ENCODE assay signal across 8 cellular contexts in the genomic region with DNA sequence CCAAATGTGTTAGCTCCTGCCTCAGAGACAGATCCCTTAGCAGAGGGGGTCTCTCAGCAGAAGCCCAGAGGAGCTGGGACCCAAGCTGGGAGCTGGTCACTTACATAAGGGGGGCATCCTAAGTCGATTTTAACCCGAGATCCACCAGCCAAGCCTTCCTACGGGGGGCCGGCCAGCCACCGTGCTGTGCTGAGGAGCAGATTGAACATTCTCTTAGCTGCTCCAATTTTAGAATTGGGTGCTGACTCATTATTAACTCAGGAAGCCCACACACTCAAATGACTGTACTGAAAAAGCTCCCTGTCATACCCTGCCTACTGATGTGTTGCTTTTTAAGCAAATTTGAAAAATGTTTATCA.
DNase-seq lines count a peak whose midpoint lies in the region; ATAC-seq and TF ChIP-seq lines count a peak whose summit lies in the region.
"Not testable (repeated sequence)": the region's sequence is repeated elsewhere in the genome, so short reads cannot be mapped to it uniquely, and the experiment has no call there.

No MANE protein-coding gene starts in this region.

- H4K8ac ChIP-seq in mesenchymal stem cell (ENCODE audit: low read length) = peak overlapping the region; percentile 37

- H3K9me3 ChIP-seq in OCI-LY1 (ENCODE audit: low read length); mesenchymal stem cell (ENCODE audit: control insufficient read depth, low read length); subcutaneous abdominal adipose tissue (ENCODE audit: control insufficient read depth in 5 of 5, low read length in 5 of 5): not testable (repeated sequence)

- H4K20me1 ChIP-seq in OCI-LY1 (ENCODE audit: insufficient read depth, low read length) = not testable (repeated sequence)

- peaks cover 26% of the 10 kb centered on the region for H3K4me1 Mint-ChIP-seq in activated T-helper 1 cell treated with anti-CD3 and anti-CD28 coated beads, Interleukin-12 subunit alpha, Interleukin-12 subunit beta, Interleukin-2, Interleukin-4 antibody, amounts not matched to agents 30 ng/mL and 10 ng/mL and 1 ng/mL, durations not matched to agents 14 hours and 24 hours and 36 hours (ENCODE audit: low read depth)

- H3K36me3 ChIP-seq in OCI-LY1 (ENCODE audit: insufficient read depth, low read length); mesenchymal stem cell (ENCODE audit: control insufficient read depth in 1 of 2, insufficient read depth in 2 of 2, low read depth in 1 of 2, low read length in 2 of 2); subcutaneous abdominal adipose tissue (ENCODE audit: control insufficient read depth in 5 of 5, insufficient read depth in 5 of 5, low read length in 5 of 5): not testable (repeated sequence)

- peaks cover 14% of the 10 kb centered on the region for H3K36me3 Mint-ChIP-seq in activated T-helper 1 cell treated with anti-CD3 and anti-CD28 coated beads, Interleukin-12 subunit alpha, Interleukin-12 subunit beta, Interleukin-2, Interleukin-4 antibody, amounts not matched to agents 30 ng/mL and 10 ng/mL and 1 ng/mL, durations not matched to agents 14 hours and 24 hours and 36 hours (ENCODE audit: low read depth)

- H3F3A ChIP-seq in OCI-LY1 (ENCODE audit: insufficient read depth, low read length) = not testable (repeated sequence)

- not testable (repeated sequence) for H3K27me3 ChIP-seq in OCI-LY1 (ENCODE audit: insufficient read depth, low read length); mesenchymal stem cell (ENCODE audit: control insufficient read depth in 1 of 2, insufficient read depth in 1 of 2, low read length in 2 of 2); subcutaneous abdominal adipose tissue (ENCODE audit: control insufficient read depth in 5 of 5, insufficient read depth in 4 of 5, low read length in 5 of 5)

- not testable (repeated sequence) for H2AFZ ChIP-seq in OCI-LY1 (ENCODE audit: low read length); mesenchymal stem cell (ENCODE audit: low read depth, low read length)

- H3K79me2 ChIP-seq in OCI-LY1 (ENCODE audit: insufficient read depth, low read length) = not testable (repeated sequence)

- H3K4me3 ChIP-seq in OCI-LY1 (ENCODE audit: low read depth, low read length, poor library complexity, severe bottlenecking) (peak overlapping the region; percentile 50), epithelial cell of esophagus (ENCODE audit: low read length) (peak overlapping the region; percentile 28), mesenchymal stem cell (ENCODE audit: insufficient read depth in 1 of 2, low read depth in 1 of 2, low read length in 2 of 2) (peak overlapping the region; percentile 52 to 77), subcutaneous abdominal adipose tissue (ENCODE audit: low read depth in 1 of 5, low read length in 5 of 5) (peak overlapping the region in 4 of 5 donors; percentile 31 to 70 (median 56))

- H3K9me3 Mint-ChIP-seq in activated T-helper 1 cell treated with anti-CD3 and anti-CD28 coated beads, Interleukin-12 subunit alpha, Interleukin-12 subunit beta, Interleukin-2, Interleukin-4 antibody, amounts not matched to agents 30 ng/mL and 10 ng/mL and 1 ng/mL, durations not matched to agents 14 hours and 24 hours and 36 hours = not testable (repeated sequence)

- peak overlapping the region in 1 of 2 experiments; percentile 55 for H3K14ac ChIP-seq in mesenchymal stem cell (ENCODE audit: low read length in 2 of 2)

- WGBS in mesenchymal stem cell = no CpG with 5 or more reads among the region's 5 CpGs

- not testable (repeated sequence) for H2BK5ac ChIP-seq in mesenchymal stem cell (ENCODE audit: low read depth, low read length, poor library complexity, severe bottlenecking)

- H2BK12ac ChIP-seq in mesenchymal stem cell (ENCODE audit: low read length in 2 of 2) = peak overlapping the region in 1 of 2 experiments; percentile 31

- not testable (repeated sequence) for H2AK5ac ChIP-seq in mesenchymal stem cell (ENCODE audit: low read length, severe bottlenecking)

- not testable (repeated sequence) for H3K9me2 ChIP-seq in OCI-LY1 (ENCODE audit: low read depth, low read length)

- H3K9ac ChIP-seq in OCI-LY1 (ENCODE audit: low read length) (peak overlapping the region; percentile 58), mesenchymal stem cell (ENCODE audit: low read length) (peak overlapping the region; percentile 89)
- H3K9ac ChIP-seq in subcutaneous abdominal adipose tissue (ENCODE audit: low read length in 5 of 5) = not testable (repeated sequence)

- intact Hi-C loops in activated T-helper 1 cell treated with anti-CD3 and anti-CD28 coated beads, Interleukin-12 subunit alpha, Interleukin-12 subunit beta, Interleukin-2, Interleukin-4 antibody, amounts not matched to agents 30 ng/mL and 10 ng/mL and 1 ng/mL, durations not matched to agents 14 hours and 24 hours and 36 hours (cut with micrococcal nuclease) = not testable (repeated sequence)

- H3K27ac Mint-ChIP-seq in activated T-helper 1 cell treated with anti-CD3 and anti-CD28 coated beads, Interleukin-12 subunit alpha, Interleukin-12 subunit beta, Interleukin-2, Interleukin-4 antibody, amounts not matched to agents 30 ng/mL and 10 ng/mL and 1 ng/mL, durations not matched to agents 14 hours and 24 hours and 36 hours = peak overlapping the region; percentile 87

- peak overlapping the region; percentile 67 to 87 for H3K4ac ChIP-seq in mesenchymal stem cell (ENCODE audit: low read depth in 1 of 2, low read length in 2 of 2)

- DNase-seq in Daoy (ENCODE audit: low read depth) (peak; percentile 17), mesenchymal stem cell (peak; percentile 36)
- not testable (repeated sequence) for DNase-seq in activated T-helper 1 cell treated with anti-CD3 and anti-CD28 coated beads, Interleukin-12 subunit alpha, Interleukin-12 subunit beta, Interleukin-2, Interleukin-4 antibody, amounts not matched to agents 30 ng/mL and 10 ng/mL and 1 ng/mL, durations not matched to agents 14 hours and 24 hours and 36 hours (ENCODE audit: low spot score); epithelial cell of esophagus (ENCODE audit: low read depth)

- H3K23ac ChIP-seq in mesenchymal stem cell (ENCODE audit: low read length in 2 of 2) = not testable (repeated sequence)

- ATAC-seq in GM21423 (IDR thresholded peaks at IDR 0.05; ENCODE audit: unreplicated experiment) = peak; percentile 70
- peak; percentile 63 for ATAC-seq in HG03097 (IDR thresholded peaks at IDR 0.05; ENCODE audit: low FRiP score, unreplicated experiment)

- not testable (repeated sequence) for H2BK120ac ChIP-seq in mesenchymal stem cell (ENCODE audit: low read depth, low read length)

- H3K79me1 ChIP-seq in mesenchymal stem cell (replicated peaks; ENCODE audit: low read length, poor library complexity, severe bottlenecking) = not testable (repeated sequence)

- H3K4me3 Mint-ChIP-seq in activated T-helper 1 cell treated with anti-CD3 and anti-CD28 coated beads, Interleukin-12 subunit alpha, Interleukin-12 subunit beta, Interleukin-2, Interleukin-4 antibody, amounts not matched to agents 30 ng/mL and 10 ng/mL and 1 ng/mL, durations not matched to agents 14 hours and 24 hours and 36 hours = peak overlapping the region; percentile 90

- H3K27ac ChIP-seq in OCI-LY1 (ENCODE audit: low read depth, low read length, poor library complexity, severe bottlenecking) (peak overlapping the region; percentile 75), mesenchymal stem cell (ENCODE audit: low read length, poor library complexity, severe bottlenecking) (peak overlapping the region; percentile 76), subcutaneous abdominal adipose tissue (ENCODE audit: low read depth, low read length) (peak overlapping the region; percentile 57)

- peak overlapping the region; percentile 61 for H4K91ac ChIP-seq in mesenchymal stem cell (ENCODE audit: low read length)

- H3K18ac ChIP-seq in mesenchymal stem cell (ENCODE audit: low read depth in 1 of 2, low read length in 2 of 2) = peak overlapping the region; percentile 48 to 86

- H2BK15ac ChIP-seq in mesenchymal stem cell (ENCODE audit: low read depth, poor library complexity, severe bottlenecking) = not testable (repeated sequence)

- not testable (repeated sequence) for H3K27me3 Mint-ChIP-seq in activated T-helper 1 cell treated with anti-CD3 and anti-CD28 coated beads, Interleukin-12 subunit alpha, Interleukin-12 subunit beta, Interleukin-2, Interleukin-4 antibody, amounts not matched to agents 30 ng/mL and 10 ng/mL and 1 ng/mL, durations not matched to agents 14 hours and 24 hours and 36 hours (ENCODE audit: insufficient read depth)

- H3K4me1 ChIP-seq in OCI-LY1 (ENCODE audit: insufficient read depth, low read length, severe bottlenecking) = peaks cover 19% of the 10 kb centered on the region
- not testable (repeated sequence) for H3K4me1 ChIP-seq in mesenchymal stem cell (ENCODE audit: control insufficient read depth, insufficient read depth, low read depth, low read length); subcutaneous abdominal adipose tissue (ENCODE audit: control insufficient read depth in 5 of 5, insufficient read depth in 5 of 5, low read length in 5 of 5)

- H3K4me2 ChIP-seq in OCI-LY1 (ENCODE audit: low read length) (peak overlapping the region; percentile 58), mesenchymal stem cell (ENCODE audit: low read length, poor library complexity, severe bottlenecking) (peak overlapping the region; percentile 76)

- TF ChIP-seq CTCF in OCI-LY1 (IDR thresholded peaks at IDR 0.05; ENCODE audit: low read length); epithelial cell of esophagus (IDR thresholded peaks at IDR 0.05; ENCODE audit: insufficient read depth, low read depth, low read length, missing control alignments): not testable (repeated sequence)
